8 cellular contexts compared by ENCODE assay signal in genomic region chr5:83430130-83431010, GRCh38. TPM values are rescaled to one million over a fixed set of nuclear protein-coding genes. Genes with fewer than 3 reads are reported as not detected.
DNase-seq lines count a peak whose midpoint lies in the region; ATAC-seq lines count a peak whose summit lies in the region.

No MANE protein-coding gene starts in this region.

- DNase-seq in EH (ENCODE audit: low read depth) (peak; percentile 63), SKM-1 (lab: John Stamatoyannopoulos, UW; ENCODE audit: unreplicated experiment) (peak; percentile 4), left cardiac atrium (peak; percentile 68), putamen (ENCODE audit: low spot score) (peak; percentile 64), NCI-H1436 (lab: John Stamatoyannopoulos, UW) (no peak)
- DNase-seq in Jurkat, Clone E6-1 (ENCODE audit: low read depth, low spot score), result peak; percentile 74
- peak; percentile 4 for DNase-seq in activated naive CD8-positive, alpha-beta T cell treated with anti-CD3 and anti-CD28 coated beads, Interleukin-2, amount 50 U/mL, for 16 hours (ENCODE audit: low read depth, low spot score)

- intact Hi-C loops in left cardiac atrium (cut with DNase I), result loop anchor here (10.0 kb wide), 2 partner anchors 786 to 1076 kb away; no protein-coding TSS in a partner anchor

- no peak overlapping the region for H3K4me3 ChIP-seq in Jurkat, Clone E6-1 (ENCODE audit: low read length)

- peak; percentile 69 for ATAC-seq in GM21528 (IDR thresholded peaks at IDR 0.05; ENCODE audit: low FRiP score, unreplicated experiment)
- ATAC-seq in left cardiac atrium, result peak; percentile 79 to 88

RNA-seq across cellular contexts. Expression of gene VCAN, which starts 41.2 kb away (rescaled TPM):
- polyA plus RNA-seq in Jurkat, Clone E6-1 (2012; ENCODE audit: insufficient read depth, insufficient read length), result 1.6 TPM
- 100 to 1,000 TPM in 1 of 2 donors, 10 to 100 TPM in 1; 94.1 to 195 TPM for total RNA-seq in left cardiac atrium
